9 cellular contexts compared by ENCODE assay signal in the genomic region with DNA sequence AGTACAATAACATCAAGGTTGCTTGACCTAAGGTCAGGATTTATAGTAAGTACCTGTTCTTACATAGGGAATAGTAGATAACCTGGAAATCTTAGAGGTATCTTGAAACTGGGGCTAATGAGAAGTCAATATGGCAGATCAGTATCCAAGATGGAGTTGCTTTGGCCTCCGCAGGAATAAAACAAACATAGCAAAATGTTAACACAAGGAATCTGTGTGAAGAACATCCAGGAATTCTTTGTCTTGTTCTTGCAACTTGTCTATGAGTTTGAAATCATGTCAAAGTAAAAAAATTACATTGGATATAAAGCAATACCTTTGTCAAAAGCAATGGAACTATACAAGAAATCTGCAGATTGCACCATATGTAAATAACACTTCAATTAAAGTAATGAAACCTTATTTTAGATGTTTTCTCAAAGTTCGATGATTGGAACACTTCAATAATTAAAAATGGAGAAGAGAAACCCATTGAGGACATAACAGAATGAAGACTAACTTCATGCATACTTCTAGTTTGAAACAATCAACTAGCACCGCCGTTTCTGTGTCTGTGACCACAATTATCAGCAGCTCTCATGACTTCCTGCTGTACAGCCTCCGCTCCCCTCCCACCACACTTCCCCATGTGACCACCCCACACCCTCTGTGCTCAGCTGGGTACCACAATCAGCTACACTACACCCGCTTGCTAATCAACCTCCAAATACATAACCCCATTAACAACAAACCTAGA. TPM values are rescaled to one million over a fixed set of nuclear protein-coding genes. Genes with fewer than 3 reads are reported as not detected.
DNase-seq lines count a peak whose midpoint lies in the region; ATAC-seq and TF ChIP-seq lines count a peak whose summit lies in the region.
"Had no signal": no experiment of that assay in that cellular context is flagged by ENCODE, and none has a peak within 500 bp of the region (broad histone marks: within the 10 kb centered on the region; RNA-seq: fewer than 3 reads in every experiment).

No MANE protein-coding gene starts in this region.

- H3K4me1 Mint-ChIP-seq in IgD-negative memory B cell = peaks cover 11 to 16% (median 15%) of the 10 kb centered on the region in 3 donors

- DNase-seq in GM10266 (ENCODE audit: extremely low spot score) (peak; percentile 75), activated T-cell treated with anti-CD3 and anti-CD28 coated beads for 4 hours (peak; percentile 15), kidney tubule cell (ENCODE audit: low spot score) (no peak), iPS-NIHi7 (ENCODE audit: extremely low spot score) (no peak), retina (no peak)
- peak; percentile 3 for DNase-seq in stimulated activated CD8-positive, alpha-beta memory T cell treated with anti-CD3 and anti-CD28 coated beads, Interleukin-12 subunit alpha, Interleukin-12 subunit beta, amount 100 ng/mL, for 24 hours (ENCODE audit: extremely low read depth)

- H3K27me3 Mint-ChIP-seq in IgD-negative memory B cell = no peaks in the 10 kb centered on the region

- H3K9me3 Mint-ChIP-seq in IgD-negative memory B cell = no peaks in the 10 kb centered on the region

- peak overlapping the region in 2 of 3 donors; percentile 32 to 86 for H3K27ac Mint-ChIP-seq in IgD-negative memory B cell

- H3K36me3 Mint-ChIP-seq in IgD-negative memory B cell = peaks cover under 1% of the 10 kb centered on the region

- no peak for TF ChIP-seq CTCF in GM10266 (IDR thresholded peaks at IDR 0.05; ENCODE audit: control insufficient read depth, insufficient read depth, low read depth, missing control alignments)

- peak; percentile 99 for ATAC-seq in GM21447 (IDR thresholded peaks at IDR 0.05; ENCODE audit: unreplicated experiment)
- ATAC-seq: HCT116 had no signal

- peak overlapping the region in 3 of 4 donors; percentile 21 to 68 (median 23) for H3K4me3 Mint-ChIP-seq in IgD-negative memory B cell

RNA-seq across cellular contexts. Expression of gene C2orf76, which starts 27.6 kb away (rescaled TPM):
- polyA plus RNA-seq in IgD-negative memory B cell = 19.5 TPM

RNA-seq across cellular contexts. Expression of gene DBI, which starts 27.8 kb away (rescaled TPM):
- polyA plus RNA-seq in IgD-negative memory B cell = 298 TPM

Comparison
In these comparisons a context has a peak if more than half of its experiments do, and no peak if none do; other contexts are left out.
1. DNase-seq: peak in GM10266 (single experiment), activated T-cell treated with anti-CD3 and anti-CD28 coated beads for 4 hours (single experiment) and stimulated activated CD8-positive, alpha-beta memory T cell treated with anti-CD3 and anti-CD28 coated beads, Interleukin-12 subunit alpha, Interleukin-12 subunit beta, amount 100 ng/mL, for 24 hours (single experiment); none in kidney tubule cell (single experiment), iPS-NIHi7 (single experiment) and retina (single experiment).